ENCODE assay signal across 14 cellular contexts in genomic region chr1:109241344-109241743, GRCh38. TPM values are rescaled to one million over a fixed set of nuclear protein-coding genes. Genes with fewer than 3 reads are reported as not detected.
DNase-seq lines count a peak whose midpoint lies in the region; ATAC-seq and TF ChIP-seq lines count a peak whose summit lies in the region.
"Had no signal": no experiment of that assay in that cellular context is flagged by ENCODE, and none has a peak within 500 bp of the region (broad histone marks: within the 10 kb centered on the region; RNA-seq: fewer than 3 reads in every experiment).

No MANE protein-coding gene starts in this region.

- TF ChIP-seq CTCF in HEK293 (tag by site-specific recombination; IDR thresholded peaks at IDR 0.05): no peak
- TF ChIP-seq CTCF in chondrocyte (IDR thresholded peaks at IDR 0.05): no peak

- peaks cover 0 to 38% of the 10 kb centered on the region in 2 experiments; a peak in 1 of 3 replicates for H3K36me3 ChIP-seq in HEK293 (ENCODE audit: control insufficient read depth in 2 of 2, insufficient read depth in 1 of 2, low read length in 2 of 2)
- peaks cover 0 to 32% (median 5%) of the 10 kb centered on the region in 3 experiments for H3K36me3 ChIP-seq in naive thymus-derived CD4-positive, alpha-beta T cell (ENCODE audit: control insufficient read depth in 2 of 3, insufficient read depth in 3 of 3, low read length in 3 of 3)

- peak overlapping the region; percentile 72 for H3K27ac Mint-ChIP-seq in chondrocyte (ENCODE audit: unreplicated experiment)
- H3K27ac Mint-ChIP-seq in naive thymus-derived CD4-positive, alpha-beta T cell: peak overlapping the region in 6 of 9 donors; percentile 26 to 82 (median 54)
- H3K27ac Mint-ChIP-seq: memory B cell; stimulated activated memory B cell treated with anti-CD40 and anti-IgM and Interleukin-4, amounts not matched to agents 10 μg/mL and 1 μg/mL and 100 μg/mL, for 72 hours had no signal

- no peaks in the 10 kb centered on the region for H3K9me3 ChIP-seq in HEK293 (ENCODE audit: control insufficient read depth, insufficient read depth, low read depth, low read length)
- no peaks in the 10 kb centered on the region for H3K9me3 ChIP-seq in naive thymus-derived CD4-positive, alpha-beta T cell (ENCODE audit: control insufficient read depth in 2 of 3, low read length in 3 of 3)

- no peaks in the 10 kb centered on the region for H3K4me1 ChIP-seq in HEK293 (ENCODE audit: control insufficient read depth, insufficient read depth, low read length)
- peaks cover 5 to 12% of the 10 kb centered on the region in 2 donors for H3K4me1 ChIP-seq in naive thymus-derived CD4-positive, alpha-beta T cell (ENCODE audit: control insufficient read depth in 2 of 2, insufficient read depth in 2 of 2, low read length in 2 of 2)

- no peak overlapping the region for H3K27ac ChIP-seq in HEK293 (ENCODE audit: extremely low read depth, low read depth, low read length)
- no peak overlapping the region for H3K27ac ChIP-seq in naive thymus-derived CD4-positive, alpha-beta T cell (ENCODE audit: low read depth, low read length)
- H3K27ac ChIP-seq: C4-2B, WERI-Rb-1 had no signal

- CTCF ChIA-PET in HEK293 (lab: Yijun Ruan, JAX): interaction anchor here (0.6 to 2.0 kb wide), 5 partner anchors 13 to 399 kb away, joined by 3 to 4 read pairs (median 3); no protein-coding TSS in a partner anchor
- CTCF ChIA-PET in naive thymus-derived CD4-positive, alpha-beta T cell (lab: Charles Lee): interaction anchor here (0.6 kb wide), 1 partner anchor 158 kb away, joined by 3 read pairs; no protein-coding TSS in a partner anchor

- H3K36me3 Mint-ChIP-seq in chondrocyte (ENCODE audit: low read depth): peaks cover 21% of the 10 kb centered on the region
- H3K36me3 Mint-ChIP-seq in naive thymus-derived CD4-positive, alpha-beta T cell: peaks cover 3 to 5% (median 4%) of the 10 kb centered on the region in 5 donors
- H3K36me3 Mint-ChIP-seq: IgD-negative memory B cell had no signal

- H3K4me1 Mint-ChIP-seq in chondrocyte (ENCODE audit: low read depth): peaks cover 39% of the 10 kb centered on the region
- peaks cover 8 to 27% (median 17%) of the 10 kb centered on the region in 7 donors for H3K4me1 Mint-ChIP-seq in naive thymus-derived CD4-positive, alpha-beta T cell

- H3K27me3 ChIP-seq in naive thymus-derived CD4-positive, alpha-beta T cell (ENCODE audit: control insufficient read depth in 2 of 2, insufficient read depth in 2 of 2, low read length in 2 of 2): no peaks in the 10 kb centered on the region

- H3K4me3 ChIP-seq in HEK293 (ENCODE audit: low read depth, low read length): no peak overlapping the region
- no peak overlapping the region for H3K4me3 ChIP-seq in naive thymus-derived CD4-positive, alpha-beta T cell (ENCODE audit: low read length)
- H3K4me3 ChIP-seq: GM12878 had no signal

- H3K27me3 Mint-ChIP-seq in chondrocyte (ENCODE audit: low read depth): no peaks in the 10 kb centered on the region
- peaks cover 0 to 17% (median 8%) of the 10 kb centered on the region in 5 donors for H3K27me3 Mint-ChIP-seq in naive thymus-derived CD4-positive, alpha-beta T cell

- POLR2A ChIA-PET in HEK293 (lab: Yijun Ruan, JAX): interaction anchor here (0.7 to 3.3 kb wide), 2 partner anchors 135 to 157 kb away, joined by 4 to 15 read pairs; partner anchors contain the start of gene SORT1
- POLR2A ChIA-PET in naive thymus-derived CD4-positive, alpha-beta T cell (lab: Charles Lee): no interaction called here

- H3K4me3 Mint-ChIP-seq in chondrocyte (ENCODE audit: unreplicated experiment): no peak overlapping the region
- H3K4me3 Mint-ChIP-seq in naive thymus-derived CD4-positive, alpha-beta T cell: peak overlapping the region in 6 of 10 donors; percentile 23 to 40 (median 30)
- H3K4me3 Mint-ChIP-seq: memory B cell; stimulated activated memory B cell treated with anti-CD40 and anti-IgM and Interleukin-4, amounts not matched to agents 10 μg/mL and 1 μg/mL and 100 μg/mL, for 72 hours had no signal

- no peak for ATAC-seq in naive thymus-derived CD4-positive, alpha-beta T cell
- ATAC-seq in HG03280 (IDR thresholded peaks at IDR 0.05; ENCODE audit: unreplicated experiment): no peak
- ATAC-seq: GM12878; stimulated activated memory B cell treated with anti-CD40 and anti-IgM and Interleukin-4, amounts not matched to agents 10 μg/mL and 1 μg/mL and 100 μg/mL, for 72 hours had no signal

- intact Hi-C loops in naive thymus-derived CD4-positive, alpha-beta T cell (cut with micrococcal nuclease): loop anchor here in 1 of 2 donors (1.0 kb wide), 1 partner anchor 8 kb away; the partner anchor contains the start of gene CELSR2

- peak; percentile 78 for DNase-seq in DMS 273 (lab: John Stamatoyannopoulos, UW; ENCODE audit: unreplicated experiment)
- no peak for DNase-seq in chondrocyte (ENCODE audit: low spot score)
- DNase-seq in naive thymus-derived CD4-positive, alpha-beta T cell: no peak
- no peak for DNase-seq in inferior parietal cortex (ENCODE audit: extremely low spot score)
- no peak for DNase-seq in SK-N-DZ (ENCODE audit: low spot score)
- DNase-seq: activated naive CD4-positive, alpha-beta T cell had no signal

- no peaks in the 10 kb centered on the region for H3K9me3 Mint-ChIP-seq in chondrocyte (ENCODE audit: low read depth)
- peaks cover 0 to 1% (median 0%) of the 10 kb centered on the region in 11 donors for H3K9me3 Mint-ChIP-seq in naive thymus-derived CD4-positive, alpha-beta T cell
- H3K9me3 Mint-ChIP-seq: IgD-negative memory B cell; memory B cell; stimulated activated memory B cell treated with anti-CD40 and anti-IgM and Interleukin-4, amounts not matched to agents 10 μg/mL and 1 μg/mL and 100 μg/mL, for 72 hours had no signal

TF ChIP-seq in HEK293, 187 proteins besides CTCF, POLR2A, EP300 and RAD21:
- 0 out of 2 replicates have a peak, but pooled peaks have one; percentile 16 for TF ChIP-seq FEZF1 (tag by site-specific recombination; IDR thresholded peaks at IDR 0.05)
- TF ChIP-seq SP2 (tag by site-specific recombination; IDR thresholded peaks at IDR 0.05): peak; percentile 21; the same call in 1 of the 2 replicates
- no peak for TF ChIP-seq ZNF416 (tag by site-specific recombination; IDR thresholded peaks at IDR 0.05)
- peak; percentile 63; the same call in 1 of the 2 replicates for TF ChIP-seq KLF10 (tag by site-specific recombination; IDR thresholded peaks at IDR 0.05)
- no peak for TF ChIP-seq ZNF18 (tag by site-specific recombination; IDR thresholded peaks at IDR 0.05)
TF ChIP-seq in HEK293: peak in this region for 3.

RNA-seq across cellular contexts. Expression of gene CELSR2, which starts 8.0 kb away (rescaled TPM):
- 8.6 to 10.3 TPM (median 9.9 TPM) in 3 replicates for total RNA-seq in chondrocyte
- 1 to 10 TPM; 3.0 to 6.4 (median 3.2) TPM for total RNA-seq in naive thymus-derived CD4-positive, alpha-beta T cell
- polyA plus RNA-seq in naive thymus-derived CD4-positive, alpha-beta T cell: 1 to 10 TPM in 1 of 2 donors, under 1 TPM in 1; 0.17 to 1.3 TPM
- 13.3 and 16.5 TPM in 2 replicates for polyA plus RNA-seq in SK-N-DZ (2014; cell fraction: cytosol; rRNA removed)
- 19.1 and 33.5 TPM in 2 replicates for polyA plus RNA-seq in SK-N-DZ (2014; cell fraction: nucleus; rRNA removed)

RNA-seq across cellular contexts. Expression of gene SARS1, which starts 27.6 kb away (rescaled TPM):
- total RNA-seq in chondrocyte: 127 to 354 TPM (median 348 TPM) in 3 replicates
- 100 to 1,000 TPM; 110 to 173 (median 135) TPM for total RNA-seq in naive thymus-derived CD4-positive, alpha-beta T cell
- polyA plus RNA-seq in naive thymus-derived CD4-positive, alpha-beta T cell: 100 to 1,000 TPM; 134 to 179 TPM
- polyA plus RNA-seq in SK-N-DZ (2014; cell fraction: cytosol; rRNA removed): 236 and 294 TPM in 2 replicates
- 179 and 180 TPM in 2 replicates for polyA plus RNA-seq in SK-N-DZ (2014; cell fraction: nucleus; rRNA removed)

RNA-seq across cellular contexts. Expression of gene PSRC1, which starts 41.6 kb away (rescaled TPM):
- total RNA-seq in chondrocyte: 4.3 to 6.6 TPM (median 6.5 TPM) in 3 replicates
- total RNA-seq in naive thymus-derived CD4-positive, alpha-beta T cell: 10 to 100 TPM in 1 of 5 experiments, 1 to 10 TPM in 1, under 1 TPM in 2, not detected in 1; 0.38 to 16.1 (median 1.3) TPM
- polyA plus RNA-seq in naive thymus-derived CD4-positive, alpha-beta T cell: under 1 TPM in 1 of 2 donors, not detected in 1; 0.67 TPM
- 83.0 and 87.1 TPM in 2 replicates for polyA plus RNA-seq in SK-N-DZ (2014; cell fraction: cytosol; rRNA removed)
- polyA plus RNA-seq in SK-N-DZ (2014; cell fraction: nucleus; rRNA removed): 240 and 284 TPM in 2 replicates
- polyA plus RNA-seq: IgD-negative memory B cell had no signal
